ENCODE assay signal across 20 cellular contexts in genomic region chr6:163356743-163357142, GRCh38. TPM values are rescaled to one million over a fixed set of nuclear protein-coding genes. Genes with fewer than 3 reads are reported as not detected.
DNase-seq lines count a peak whose midpoint lies in the region; ATAC-seq, FAIRE-seq and TF ChIP-seq lines count a peak whose summit lies in the region.
"Had no signal": no experiment of that assay in that cellular context is flagged by ENCODE, and none has a peak within 500 bp of the region (broad histone marks: within the 10 kb centered on the region; RNA-seq: fewer than 3 reads in every experiment).

No MANE protein-coding gene starts in this region.

- POLR2A ChIA-PET in K562 (lab: Yijun Ruan, JAX), result no interaction called here

- H2AFZ ChIP-seq in K562 (ENCODE audit: low read depth, low read length), result no peak overlapping the region

- no peaks in the 10 kb centered on the region for H3K36me3 ChIP-seq in K562 (ENCODE audit: control insufficient read depth, insufficient read depth, low read length)
- H3K36me3 ChIP-seq: BE2C, Peyer's patch had no signal

- H3K9me3 ChIP-seq in right cardiac atrium (ENCODE audit: control insufficient read depth, low read length) (no peaks in the 10 kb centered on the region), K562 (replicated peaks; ENCODE audit: control insufficient read depth, insufficient read depth, low read depth, low read length) (no peaks in the 10 kb centered on the region)
- H3K9me3 ChIP-seq: BE2C, Peyer's patch had no signal

- ATAC-seq in right cardiac atrium (no peak), left cardiac atrium (no peak), K562 (no peak), HG02970 (IDR thresholded peaks at IDR 0.05; ENCODE audit: low FRiP score, unreplicated experiment) (no peak)

- H3K27ac ChIP-seq in right cardiac atrium (ENCODE audit: low read length) (peak overlapping the region; percentile 55), K562 (ENCODE audit: extremely low read depth, low read depth, low read length) (no peak overlapping the region), layer of hippocampus (ENCODE audit: low read depth, low read length) (peak overlapping the region; percentile 97)

- H3K9me1 ChIP-seq in K562 (ENCODE audit: control insufficient read depth, insufficient read depth, low read length), result no peaks in the 10 kb centered on the region

- no TSS peak for BruUV-seq in K562 (replicated peaks; lab: Mats Ljungman, UMichigan)

- H3K4me3 ChIP-seq in right cardiac atrium (ENCODE audit: low read length), result no peak overlapping the region
- no peak overlapping the region for H3K4me3 ChIP-seq in K562
- H3K4me3 ChIP-seq: Peyer's patch had no signal

- in situ Hi-C loops in K562 (cut with MboI), result no loop called here

- WGBS in right cardiac atrium, result 94% methylated on average over 6 of the region's 6 CpGs
- 63% methylated on average over 5 of the region's 6 CpGs for WGBS in K562 (ENCODE audit: insufficient coverage, low coverage, missing lambda C conversion rate)

- CTCF ChIA-PET in K562 (lab: Yijun Ruan, JAX; ENCODE audit: low intra/inter-chr PET ratio), result no interaction called here

- peak; percentile 73 for FAIRE-seq in K562 (lab: Jason Lieb, UNC)
- peak; percentile 74 for FAIRE-seq in urothelium cell line (lab: Jason Lieb, UNC)
- FAIRE-seq: GM12892 had no signal

- no peaks in the 10 kb centered on the region for H4K20me1 ChIP-seq in K562 (replicated peaks; ENCODE audit: control insufficient read depth, insufficient read depth, low read length)

- H3K4me2 ChIP-seq in K562 (ENCODE audit: insufficient read depth, low read length), result no peak overlapping the region

- peaks cover 8% of the 10 kb centered on the region for H3K4me1 ChIP-seq in right cardiac atrium (ENCODE audit: control insufficient read depth, insufficient read depth, low read length)
- H3K4me1 ChIP-seq in K562 (replicated peaks in 1 of 2; ENCODE audit: control insufficient read depth in 2 of 2, insufficient read depth in 2 of 2, low read length in 2 of 2), result peaks cover 0 to 4% of the 10 kb centered on the region in 2 experiments; a peak in 2 of 5 replicates
- H3K4me1 ChIP-seq: BE2C, Peyer's patch had no signal

- no peaks in the 10 kb centered on the region for H3K79me2 ChIP-seq in K562 (ENCODE audit: control insufficient read depth, insufficient read depth, low read length)

- no peak overlapping the region for H3K9ac ChIP-seq in K562 (ENCODE audit: insufficient read depth in 1 of 2, low read depth in 2 of 2, low read length in 2 of 2)

- TF ChIP-seq POLR2A in K562 (conservative IDR thresholded peaks at IDR 0.05), result no peak

- TF ChIP-seq EP300 in K562 (IDR thresholded peaks at IDR 0.05; ENCODE audit: low read length), result no peak

- DNase-seq in right cardiac atrium (no peak), left cardiac atrium (no peak), K562 (ENCODE audit: extremely low read depth in 1 of 4, low spot score in 3 of 4) (no peak), urothelium cell line (ENCODE audit: low spot score) (no peak), activated gamma-delta T cell (lab: John Stamatoyannopoulos, UW) (no peak), T-helper 2 cell (no peak)
- DNase-seq: Calu3; CD4-positive, alpha-beta T cell; Karpas-422; NCI-H1048; NCI-H146; NCI-H2081 treated with DMSO at 0.1 percent for 48 hours; NCI-H510A; NCI-H748 treated with DMSO at 0.1 percent for 48 hours; NK-92 treated with Interleukin-12 subunit alpha and Interleukin-12 subunit beta, amount 100 ng/mL, for 24 hours; Peyer's patch had no signal

- intact Hi-C loops in right cardiac atrium (cut with DNase I) (loop anchor here in 1 of 4 donors (10.0 kb wide), 1 partner anchor 48 kb away; no protein-coding TSS in a partner anchor), left cardiac atrium (cut with DNase I) (no loop called here), K562 (cut with micrococcal nuclease) (no loop called here)

- TF ChIP-seq CTCF in K562 (IDR thresholded peaks at IDR 0.05 in 2 of 3, conservative IDR thresholded peaks at IDR 0.05 in 1 of 3; ENCODE audit: insufficient read depth in 2 of 3, low read depth in 1 of 3, low read length in 3 of 3), result no peak

- no peak for TF ChIP-seq RAD21 in K562 (CRISPR knock-in tag; conservative IDR thresholded peaks at IDR 0.05 in 1 of 2, IDR thresholded peaks at IDR 0.05 in 1 of 2)

- H3K27me3 ChIP-seq in right cardiac atrium (ENCODE audit: control insufficient read depth, insufficient read depth), result no peaks in the 10 kb centered on the region
- peaks cover 51 to 72% of the 10 kb centered on the region in 2 experiments for H3K27me3 ChIP-seq in K562 (ENCODE audit: control insufficient read depth in 2 of 2, insufficient read depth in 2 of 2, low read length in 2 of 2)
- H3K27me3 ChIP-seq in layer of hippocampus (ENCODE audit: control insufficient read depth, insufficient read depth, low read length), result no peaks in the 10 kb centered on the region
- H3K27me3 ChIP-seq: BE2C, Peyer's patch had no signal

TF ChIP-seq in K562, 482 proteins besides CTCF, POLR2A, EP300 and RAD21 (continues in another document):
- TF ChIP-seq RBM15 (IDR thresholded peaks at IDR 0.05; ENCODE audit: insufficient read depth, low read length) (no peak), DLX4 (CRISPR knock-in tag; IDR thresholded peaks at IDR 0.05) (no peak), TCF3 (CRISPR knock-in tag; IDR thresholded peaks at IDR 0.05) (no peak), HBP1 (CRISPR knock-in tag; IDR thresholded peaks at IDR 0.05) (peak; percentile 84), MECOM (CRISPR knock-in tag; IDR thresholded peaks at IDR 0.05) (no peak), ILK (tag; IDR thresholded peaks at IDR 0.05; ENCODE audit: borderline replicate concordance, low read depth) (no peak), BCLAF1 (IDR thresholded peaks at IDR 0.05; ENCODE audit: borderline replicate concordance in 1 of 2, control insufficient read depth in 1 of 2, low read depth in 2 of 2, low read length in 1 of 2) (peak in 1 of 2 experiments; percentile 27; a peak in 1 of 4 replicates), YBX1 (IDR thresholded peaks at IDR 0.05) (no peak), PRPF4 (IDR thresholded peaks at IDR 0.05; ENCODE audit: insufficient read depth, low read depth, low read length, poor library complexity, severe bottlenecking) (no peak), ZNF133 (CRISPR knock-in tag; IDR thresholded peaks at IDR 0.05) (no peak), FIP1L1 (IDR thresholded peaks at IDR 0.05; ENCODE audit: low read depth, low read length, poor library complexity, severe bottlenecking) (no peak)

RNA-seq across cellular contexts. Expression of gene QKI, which starts 57.8 kb away (rescaled TPM):
- total RNA-seq in right cardiac atrium (100 to 1,000 TPM; 373 to 415 (median 375) TPM), left cardiac atrium (100 to 1,000 TPM; 317 to 351 TPM), K562 (2014; rRNA removed) (107 and 114 TPM in 2 replicates), K562 (2014; rRNA removed; fragmentation: Illumina TruSeq; extraction: Trizol) (123 and 145 TPM in 2 replicates), K562 (2015; rRNA removed; fragmentation: Illumina TruSeq; extraction: Trizol) (118 and 128 TPM in 2 replicates), K562 (2021) (129 and 142 TPM in 2 replicates)
- polyA plus RNA-seq in right cardiac atrium (100 TPM), K562 (2011; rRNA removed) (127 and 141 TPM in 2 replicates), K562 (2014; fragmentation: Illumina TruSeq; extraction: Trizol) (170 and 215 TPM in 2 replicates), K562 (2014; fragmentation: Nextera tagmentation; extraction: Ambion mirVana) (10 to 100 TPM; 20.4 to 61.0 TPM), K562 (2014; rRNA removed) (91.1 and 92.9 TPM in 2 replicates)
- total RNA-seq in K562 (2011; cell fraction: chromatin; rRNA removed; ENCODE audit: low replicate concordance), result 91.7 and 174 TPM in 2 replicates
- total RNA-seq in K562 (2011; cell fraction: nucleolus; rRNA removed), result 37.5 and 45.5 TPM in 2 replicates
- total RNA-seq in K562 (2011; cell fraction: nucleoplasm; rRNA removed), result 95.0 and 184 TPM in 2 replicates
- 173 and 191 TPM in 2 replicates for polyA plus RNA-seq in K562 (2011; cell fraction: cytosol; rRNA removed)
- 121 and 146 TPM in 2 replicates for polyA plus RNA-seq in K562 (2011; cell fraction: nucleus; rRNA removed)
- polyA plus RNA-seq in K562 (2012), result 66.4 and 69.4 TPM in 2 replicates
- 390 and 459 TPM in 2 replicates for polyA minus RNA-seq in K562 (2011; rRNA and poly(A)+ RNA removed)
- 157 and 234 TPM in 2 replicates for polyA minus RNA-seq in K562 (2011; cell fraction: cytosol; rRNA and poly(A)+ RNA removed)
- 111 and 169 TPM in 2 replicates for polyA minus RNA-seq in K562 (2011; cell fraction: nucleus; rRNA and poly(A)+ RNA removed)
